17 cellular contexts compared by ENCODE assay signal in the genomic region with DNA sequence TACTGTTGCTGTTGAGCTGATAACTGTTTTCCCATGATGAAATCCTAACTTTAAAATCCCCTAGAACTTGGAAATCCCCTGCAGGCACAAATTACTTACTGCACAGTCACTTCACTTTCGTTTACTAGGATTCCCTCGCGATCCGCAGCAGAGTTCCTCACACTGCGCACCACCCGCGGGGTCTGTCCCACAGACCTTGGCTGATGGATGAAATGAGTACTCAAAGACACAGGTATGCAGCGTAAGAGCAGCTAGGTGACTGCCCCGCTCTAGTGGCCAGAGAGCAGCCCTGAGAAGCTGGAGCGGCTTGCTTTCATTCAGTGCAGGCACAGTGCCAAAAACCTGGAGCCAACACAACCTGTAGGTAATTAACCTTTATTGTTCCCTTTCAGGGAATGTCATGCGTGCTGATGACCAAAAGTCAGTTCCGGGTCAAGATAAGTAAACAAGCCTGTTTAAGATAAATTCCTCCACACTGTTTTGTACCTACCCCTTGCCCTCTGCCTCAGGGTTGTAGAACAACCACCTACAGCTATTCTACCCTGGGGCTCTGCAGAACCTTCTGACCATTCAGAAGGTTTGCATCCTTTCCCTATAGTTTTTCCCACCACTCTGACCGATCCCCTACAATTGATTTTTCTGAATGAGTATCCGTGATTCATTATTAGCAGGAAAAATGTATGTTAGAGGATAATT.
DNase-seq lines count a peak whose midpoint lies in the region; ATAC-seq and FAIRE-seq lines count a peak whose summit lies in the region.
"Had no signal": no experiment of that assay in that cellular context is flagged by ENCODE, and none has a peak within 500 bp of the region (broad histone marks: within the 10 kb centered on the region; RNA-seq: fewer than 3 reads in every experiment).

No MANE protein-coding gene starts in this region.

- WGBS in mesenchymal stem cell, result 90% methylated on average over 14 of the region's 14 CpGs

- no peak overlapping the region for H3K4me2 ChIP-seq in mesenchymal stem cell (ENCODE audit: low read length, poor library complexity, severe bottlenecking)

- no peak overlapping the region for H3K27ac ChIP-seq in mesenchymal stem cell (ENCODE audit: low read length, poor library complexity, severe bottlenecking)
- H3K27ac ChIP-seq: foreskin keratinocyte, GM23248, skin epidermis had no signal

- H2BK15ac ChIP-seq in mesenchymal stem cell (ENCODE audit: low read depth, poor library complexity, severe bottlenecking), result no peak overlapping the region

- DNase-seq in DMS153 treated with DMSO at 0.1 percent for 48 hours (lab: John Stamatoyannopoulos, UW; ENCODE audit: unreplicated experiment) (peak; percentile 81), HTR-8/SVneo (ENCODE audit: insufficient read length, low spot score) (no peak), SHP77 treated with DMSO at 0.1 percent for 48 hours (lab: John Stamatoyannopoulos, UW) (peak; percentile 84), mesenchymal stem cell (no peak), MG63 (no peak), SK-N-DZ (ENCODE audit: low spot score) (no peak)
- DNase-seq: activated CD8-positive, alpha-beta memory T cell treated with anti-CD3 and anti-CD28 coated beads, Interleukin-2, amount 50 U/mL, for 48 hours; activated naive CD4-positive, alpha-beta T cell treated with anti-CD3 and anti-CD28 coated beads, Interleukin-2, amount 50 U/mL, for 16 hours; CD4-positive, alpha-beta T cell; foreskin keratinocyte; GM23248; immature natural killer cell; MM.1S; NCI-H446 had no signal

- peak overlapping the region; percentile 15 for H4K91ac ChIP-seq in mesenchymal stem cell (ENCODE audit: low read length)

- H3K4me3 ChIP-seq in mesenchymal stem cell (ENCODE audit: insufficient read depth in 1 of 2, low read depth in 1 of 2, low read length in 2 of 2), result no peak overlapping the region
- H3K4me3 ChIP-seq in MG63, result no peak overlapping the region
- H3K4me3 ChIP-seq: GM23248 had no signal

- H2BK5ac ChIP-seq in mesenchymal stem cell (ENCODE audit: low read depth, low read length, poor library complexity, severe bottlenecking), result no peak overlapping the region

- no peak overlapping the region for H3K14ac ChIP-seq in mesenchymal stem cell (ENCODE audit: low read length in 2 of 2)

- peak; percentile 68 for FAIRE-seq in HTR-8/SVneo (lab: Jason Lieb, UNC)

- no peaks in the 10 kb centered on the region for H3K79me1 ChIP-seq in mesenchymal stem cell (replicated peaks; ENCODE audit: low read length, poor library complexity, severe bottlenecking)

- no peak overlapping the region for H2AFZ ChIP-seq in mesenchymal stem cell (ENCODE audit: low read depth, low read length)
- H2AFZ ChIP-seq: GM23248 had no signal

- no peak overlapping the region for H2BK120ac ChIP-seq in mesenchymal stem cell (ENCODE audit: low read depth, low read length)

- H2AK5ac ChIP-seq in mesenchymal stem cell (ENCODE audit: low read length, severe bottlenecking), result no peak overlapping the region

- H3K18ac ChIP-seq in mesenchymal stem cell (ENCODE audit: low read depth in 1 of 2, low read length in 2 of 2), result no peak overlapping the region

- no peak overlapping the region for H3K23ac ChIP-seq in mesenchymal stem cell (ENCODE audit: low read length in 2 of 2)

- H3K9me3 ChIP-seq in mesenchymal stem cell (ENCODE audit: control insufficient read depth, low read length) (peaks cover 5% of the 10 kb centered on the region), MG63 (no peaks in the 10 kb centered on the region; the same call in 1 of the 2 replicates)

- no peak overlapping the region for H4K8ac ChIP-seq in mesenchymal stem cell (ENCODE audit: low read length)

- H3K9ac ChIP-seq in mesenchymal stem cell (ENCODE audit: low read length), result no peak overlapping the region
- H3K9ac ChIP-seq: GM23248 had no signal

- no peaks in the 10 kb centered on the region for H3K4me1 ChIP-seq in mesenchymal stem cell (ENCODE audit: control insufficient read depth, insufficient read depth, low read depth, low read length)
- H3K4me1 ChIP-seq: foreskin keratinocyte had no signal

- no peak overlapping the region for H3K4ac ChIP-seq in mesenchymal stem cell (ENCODE audit: low read depth in 1 of 2, low read length in 2 of 2)

- no peak for ATAC-seq in GM18867 (IDR thresholded peaks at IDR 0.05; ENCODE audit: unreplicated experiment)
- ATAC-seq: foreskin keratinocyte, Right ventricle myocardium inferior had no signal

- H3K36me3 ChIP-seq in mesenchymal stem cell (ENCODE audit: control insufficient read depth in 1 of 2, insufficient read depth in 2 of 2, low read depth in 1 of 2, low read length in 2 of 2) (no peaks in the 10 kb centered on the region), MG63 (no peaks in the 10 kb centered on the region)

- H2BK12ac ChIP-seq in mesenchymal stem cell (ENCODE audit: low read length in 2 of 2), result no peak overlapping the region

- H3K27me3 ChIP-seq in mesenchymal stem cell (ENCODE audit: control insufficient read depth in 1 of 2, insufficient read depth in 1 of 2, low read length in 2 of 2) (no peaks in the 10 kb centered on the region), MG63 (no peaks in the 10 kb centered on the region)
- H3K27me3 ChIP-seq: foreskin keratinocyte had no signal

Comparison
In these comparisons a context has a peak if more than half of its experiments do, and no peak if none do; other contexts are left out.
1. DNase-seq: peak in DMS153 treated with DMSO at 0.1 percent for 48 hours (single experiment) and SHP77 treated with DMSO at 0.1 percent for 48 hours (single experiment); none in HTR-8/SVneo (single experiment), mesenchymal stem cell (single experiment), MG63 (single experiment) and SK-N-DZ (single experiment).